ENCODE assay signal across 10 cellular contexts in the genomic region with DNA sequence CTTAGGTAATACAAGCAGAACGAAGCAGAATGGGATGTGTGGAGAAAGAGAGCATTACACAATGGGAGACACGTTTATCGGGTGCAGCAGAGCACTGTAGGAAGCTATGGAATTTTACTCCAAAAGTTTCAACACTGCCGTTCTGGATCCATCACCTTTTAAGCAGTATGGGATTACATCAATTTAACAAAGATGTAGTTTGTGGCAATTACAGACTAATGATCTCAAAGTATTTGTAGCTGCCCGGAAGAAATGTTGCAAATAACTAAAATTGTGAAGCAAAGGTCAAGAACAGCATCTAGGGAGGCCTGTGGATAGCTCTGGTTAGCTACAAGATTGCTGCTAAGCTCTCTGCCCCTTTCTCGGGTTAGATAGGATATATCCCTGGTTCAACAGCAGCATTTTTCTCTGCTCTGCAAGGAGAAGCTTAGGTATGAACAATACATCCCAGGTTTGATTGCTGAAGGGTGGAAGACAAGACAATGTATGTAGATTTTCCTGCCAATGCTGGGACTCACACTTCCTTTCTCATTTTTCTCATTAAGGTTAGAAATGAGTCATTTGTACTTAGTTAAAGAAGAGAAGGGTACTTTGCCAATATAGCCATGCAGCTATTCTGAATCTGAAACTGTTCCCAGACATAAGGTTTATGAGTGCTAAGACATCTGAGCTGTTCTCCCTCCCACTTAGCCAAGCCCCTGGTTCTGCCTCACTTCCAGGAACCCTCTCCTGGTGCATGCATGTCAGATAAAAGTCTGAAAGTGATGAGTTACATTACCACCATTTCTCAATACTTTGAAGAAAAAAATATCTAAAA.
DNase-seq lines count a peak whose midpoint lies in the region; ATAC-seq and TF ChIP-seq lines count a peak whose summit lies in the region.
"Had no signal": no experiment of that assay in that cellular context is flagged by ENCODE, and none has a peak within 500 bp of the region (broad histone marks: within the 10 kb centered on the region; RNA-seq: fewer than 3 reads in every experiment).

No MANE protein-coding gene starts in this region.

- ATAC-seq in GM18508 (IDR thresholded peaks at IDR 0.05; ENCODE audit: insufficient read depth, unreplicated experiment) (peak; percentile 83), HG02610 (IDR thresholded peaks at IDR 0.05; ENCODE audit: unreplicated experiment) (peak; percentile 92), psoas muscle (peak in 3 of 4 donors; percentile 49 to 79 (median 76)), HG02840 (IDR thresholded peaks at IDR 0.05; ENCODE audit: low FRiP score, unreplicated experiment) (no peak)
- peak; percentile 73 to 80 for ATAC-seq in activated T-cell treated with anti-CD3 and anti-CD28 coated beads, Interleukin-2, amount 50 U/mL, for 72 hours (replicated peaks in 1 of 2)

- H3K4me3 ChIP-seq in psoas muscle = no peak overlapping the region
- H3K4me3 ChIP-seq: heart right ventricle had no signal

- WGBS in psoas muscle, 3 donors = 70 to 73% (median 71%) methylated on average over 6 of the region's 6 CpGs

- H3K9me3 Mint-ChIP-seq in activated T-cell treated with anti-CD3 and anti-CD28 coated beads, Interleukin-2, amount 50 U/mL, for 72 hours = peaks cover 7 to 12% of the 10 kb centered on the region in 2 donors
- H3K9me3 Mint-ChIP-seq: IgD-negative memory B cell had no signal

- no peaks in the 10 kb centered on the region for H3K27me3 ChIP-seq in psoas muscle (ENCODE audit: insufficient read depth in 3 of 3, low read length in 2 of 3)
- H3K27me3 ChIP-seq: heart right ventricle had no signal

- H3K9me3 ChIP-seq in psoas muscle = no peaks in the 10 kb centered on the region
- H3K9me3 ChIP-seq: heart right ventricle had no signal

- DNase-seq in activated T-cell treated with anti-CD3 and anti-CD28 coated beads, Interleukin-2, amount 50 U/mL, for 72 hours = peak; percentile 38 to 50
- DNase-seq in psoas muscle (no peak), DMS53 (lab: John Stamatoyannopoulos, UW) (no peak), NCI-H146 treated with DMSO at 0.1 percent for 48 hours (lab: John Stamatoyannopoulos, UW; ENCODE audit: unreplicated experiment) (no peak), NCI-H146 (lab: John Stamatoyannopoulos, UW) (no peak)
- DNase-seq: heart right ventricle had no signal

- H3K27ac Mint-ChIP-seq in activated T-cell treated with anti-CD3 and anti-CD28 coated beads, Interleukin-2, amount 50 U/mL, for 72 hours = peak overlapping the region; percentile 45
- H3K27ac Mint-ChIP-seq: IgD-negative memory B cell had no signal

- no peak for TF ChIP-seq CTCF in psoas muscle (IDR thresholded peaks at IDR 0.05)

- H3K27me3 Mint-ChIP-seq in activated T-cell treated with anti-CD3 and anti-CD28 coated beads, Interleukin-2, amount 50 U/mL, for 72 hours (ENCODE audit: low read depth) = no peaks in the 10 kb centered on the region
- H3K27me3 Mint-ChIP-seq: IgD-negative memory B cell had no signal

- H3K27ac ChIP-seq in psoas muscle = no peak overlapping the region

- intact Hi-C loops in psoas muscle (cut with DNase I) = no loop called here

- H3K36me3 ChIP-seq in psoas muscle (ENCODE audit: insufficient read depth in 1 of 2, low read depth in 1 of 2) = no peaks in the 10 kb centered on the region
- H3K36me3 ChIP-seq: heart right ventricle had no signal

- H3K4me1 Mint-ChIP-seq in activated T-cell treated with anti-CD3 and anti-CD28 coated beads, Interleukin-2, amount 50 U/mL, for 72 hours (ENCODE audit: low read depth) = peaks cover 92% of the 10 kb centered on the region

- H3K36me3 Mint-ChIP-seq in activated T-cell treated with anti-CD3 and anti-CD28 coated beads, Interleukin-2, amount 50 U/mL, for 72 hours (ENCODE audit: insufficient read depth in 2 of 2) = peaks cover 6 to 8% of the 10 kb centered on the region in 2 donors
- H3K36me3 Mint-ChIP-seq: IgD-negative memory B cell had no signal

- no peaks in the 10 kb centered on the region for H3K4me1 ChIP-seq in psoas muscle

- H3K4me3 Mint-ChIP-seq in activated T-cell treated with anti-CD3 and anti-CD28 coated beads, Interleukin-2, amount 50 U/mL, for 72 hours = peak overlapping the region; percentile 31 to 58
- H3K4me3 Mint-ChIP-seq: IgD-negative memory B cell had no signal

Comparison
In these comparisons a context has a peak if more than half of its experiments do, and no peak if none do; other contexts are left out.
1. DNase-seq: peak in activated T-cell treated with anti-CD3 and anti-CD28 coated beads, Interleukin-2, amount 50 U/mL, for 72 hours (2 of 2); none in psoas muscle (0 of 2), DMS53 (single experiment), NCI-H146 treated with DMSO at 0.1 percent for 48 hours (single experiment) and NCI-H146 (single experiment).